In genomic region chr19:47272448-47273312, GRCh38 we compare ENCODE assay signal across 8 cellular contexts. TPM values are rescaled to one million over a fixed set of nuclear protein-coding genes. Genes with fewer than 3 reads are reported as not detected.
DNase-seq lines count a peak whose midpoint lies in the region; ATAC-seq and TF ChIP-seq lines count a peak whose summit lies in the region.

No MANE protein-coding gene starts in this region.

- peak overlapping the region; percentile 88 for H3K27ac ChIP-seq in foreskin keratinocyte
- H3K27ac ChIP-seq in parathyroid adenoma: peak overlapping the region; percentile 99

- peaks cover 18% of the 10 kb centered on the region for H3K4me1 Mint-ChIP-seq in activated CD4-positive, alpha-beta memory T cell treated with anti-CD3 and anti-CD28 coated beads for 36 hours (ENCODE audit: low read depth)

- peak overlapping the region; percentile 71 for H3K27ac Mint-ChIP-seq in activated CD4-positive, alpha-beta memory T cell treated with anti-CD3 and anti-CD28 coated beads for 36 hours

- POLR2A ChIA-PET in activated CD4-positive, alpha-beta memory T cell treated with anti-CD3 and anti-CD28 coated beads for 36 hours (lab: Charles Lee): no interaction called here

- H2AFZ ChIP-seq in parathyroid adenoma: peak overlapping the region; percentile 81

- no peaks in the 10 kb centered on the region for H3K4me1 ChIP-seq in foreskin keratinocyte
- no peaks in the 10 kb centered on the region for H3K4me1 ChIP-seq in parathyroid adenoma

- no peaks in the 10 kb centered on the region for H3K9me3 Mint-ChIP-seq in activated CD4-positive, alpha-beta memory T cell treated with anti-CD3 and anti-CD28 coated beads for 36 hours

- H3K36me3 Mint-ChIP-seq in activated CD4-positive, alpha-beta memory T cell treated with anti-CD3 and anti-CD28 coated beads for 36 hours: peaks cover 14% of the 10 kb centered on the region

- peak overlapping the region; percentile 88 for H3K4me2 ChIP-seq in parathyroid adenoma (ENCODE audit: low read length)

- no peaks in the 10 kb centered on the region for H3K9me3 ChIP-seq in parathyroid adenoma (ENCODE audit: control insufficient read depth, low read length)

- intact Hi-C loops in activated CD4-positive, alpha-beta memory T cell treated with anti-CD3 and anti-CD28 coated beads for 36 hours (cut with micrococcal nuclease): loop anchor here (2.0 to 5.0 kb wide), 2 partner anchors 46 to 330 kb away; no protein-coding TSS in a partner anchor

- H3K9ac ChIP-seq in parathyroid adenoma: no peak overlapping the region

- no peaks in the 10 kb centered on the region for H3K27me3 ChIP-seq in foreskin keratinocyte
- H3K27me3 ChIP-seq in parathyroid adenoma (ENCODE audit: control insufficient read depth, insufficient read depth, low read length): no peaks in the 10 kb centered on the region

- no peaks in the 10 kb centered on the region for H3K36me3 ChIP-seq in parathyroid adenoma (ENCODE audit: control insufficient read depth, insufficient read depth, low read length)

- in situ Hi-C loops in GM13976 (cut with MboI; ENCODE audit: low sequenced_read_pairs, unreplicated experiment): no loop called here

- no peaks in the 10 kb centered on the region for H3K27me3 Mint-ChIP-seq in activated CD4-positive, alpha-beta memory T cell treated with anti-CD3 and anti-CD28 coated beads for 36 hours

- DNase-seq in AG08395 (ENCODE audit: low spot score): peak; percentile 48
- peak; percentile 51 for DNase-seq in GM13976 (ENCODE audit: low spot score)
- DNase-seq in activated CD4-positive, alpha-beta memory T cell treated with anti-CD3 and anti-CD28 coated beads for 36 hours: no peak
- DNase-seq in foreskin keratinocyte: no peak
- DNase-seq in SHP77 treated with DMSO at 0.1 percent for 48 hours (lab: John Stamatoyannopoulos, UW): no peak

- H3K4me3 Mint-ChIP-seq in activated CD4-positive, alpha-beta memory T cell treated with anti-CD3 and anti-CD28 coated beads for 36 hours: peak overlapping the region; percentile 92

- CTCF ChIA-PET in activated CD4-positive, alpha-beta memory T cell treated with anti-CD3 and anti-CD28 coated beads for 36 hours (lab: Charles Lee): no interaction called here

- no peaks in the 10 kb centered on the region for H3K79me2 ChIP-seq in parathyroid adenoma

- ATAC-seq in foreskin keratinocyte (no peak), HG02852 (IDR thresholded peaks at IDR 0.05; ENCODE audit: unreplicated experiment) (no peak), GM19452 (IDR thresholded peaks at IDR 0.05; ENCODE audit: unreplicated experiment) (no peak)

- TF ChIP-seq CTCF in GM13976 (IDR thresholded peaks at IDR 0.05; ENCODE audit: borderline replicate concordance, control extremely low read depth, extremely low read depth, insufficient read depth, missing control alignments) (no peak), foreskin keratinocyte (conservative IDR thresholded peaks at IDR 0.05) (peak; percentile 21), parathyroid adenoma (IDR thresholded peaks at IDR 0.05) (no peak)

- peak overlapping the region; percentile 98 for H3K4me3 ChIP-seq in parathyroid adenoma (ENCODE audit: low read depth, low read length)

RNA-seq across cellular contexts. Expression of gene INAFM1, which starts 2.0 kb away (rescaled TPM):
- total RNA-seq in activated CD4-positive, alpha-beta memory T cell treated with anti-CD3 and anti-CD28 coated beads for 36 hours: 10 to 100 TPM; 12.4 to 13.7 TPM
- 2.2 and 3.2 TPM in 2 replicates for total RNA-seq in foreskin keratinocyte
- 5.5 and 7.9 TPM in 2 replicates for polyA plus RNA-seq in foreskin keratinocyte

RNA-seq across cellular contexts. Expression of gene CCDC9, which starts 16.4 kb away (rescaled TPM):
- total RNA-seq in activated CD4-positive, alpha-beta memory T cell treated with anti-CD3 and anti-CD28 coated beads for 36 hours: 10 to 100 TPM; 32.7 to 39.1 TPM
- 8.2 and 11.3 TPM in 2 replicates for total RNA-seq in foreskin keratinocyte
- polyA plus RNA-seq in foreskin keratinocyte: 13.9 and 15.3 TPM in 2 replicates

RNA-seq across cellular contexts. Expression of gene C5AR1, which starts 37.0 kb away (rescaled TPM):
- total RNA-seq in activated CD4-positive, alpha-beta memory T cell treated with anti-CD3 and anti-CD28 coated beads for 36 hours: under 1 TPM in 1 of 2 experiments, not detected in 1; 0.48 TPM
- total RNA-seq in foreskin keratinocyte: 0.04 TPM in 1 of 2 replicates, not detected in the other
- 0.06 TPM in 1 of 2 replicates, not detected in the other for polyA plus RNA-seq in foreskin keratinocyte

RNA-seq across cellular contexts. Expression of gene BBC3, which starts 41.7 kb away (rescaled TPM):
- 10 to 100 TPM; 13.8 to 14.6 TPM for total RNA-seq in activated CD4-positive, alpha-beta memory T cell treated with anti-CD3 and anti-CD28 coated beads for 36 hours
- total RNA-seq in foreskin keratinocyte: 3.9 and 4.3 TPM in 2 replicates
- 4.7 and 5.5 TPM in 2 replicates for polyA plus RNA-seq in foreskin keratinocyte

RNA-seq across cellular contexts. Expression of gene C5AR2, which starts 59.3 kb away (rescaled TPM):
- total RNA-seq in activated CD4-positive, alpha-beta memory T cell treated with anti-CD3 and anti-CD28 coated beads for 36 hours: under 1 TPM; 0.05 to 0.07 TPM
- total RNA-seq in foreskin keratinocyte: not detected in 2 replicates
- not detected in 2 replicates for polyA plus RNA-seq in foreskin keratinocyte

Comparison
In these comparisons a context has a peak if more than half of its experiments do, and no peak if none do; other contexts are left out.
1. DNase-seq: peak in AG08395 (single experiment) and GM13976 (single experiment); none in activated CD4-positive, alpha-beta memory T cell treated with anti-CD3 and anti-CD28 coated beads for 36 hours (single experiment), foreskin keratinocyte (0 of 2) and SHP77 treated with DMSO at 0.1 percent for 48 hours (single experiment).